8 cellular contexts compared by ENCODE assay signal in genomic region chr9:133406480-133407307, GRCh38. TPM values are rescaled to one million over a fixed set of nuclear protein-coding genes. Genes with fewer than 3 reads are reported as not detected.
DNase-seq lines count a peak whose midpoint lies in the region; ATAC-seq and TF ChIP-seq lines count a peak whose summit lies in the region.

No MANE protein-coding gene starts in this region.

- TF ChIP-seq EP300 in esophagus muscularis mucosa (IDR thresholded peaks at IDR 0.05), result no peak

- H3K4me3 ChIP-seq in GM12875 (ENCODE audit: low read depth, low read length) (no peak overlapping the region), Panc1 (ENCODE audit: low read depth in 2 of 2, low read length in 2 of 2) (no peak overlapping the region), esophagus muscularis mucosa (no peak overlapping the region)

- H3K4me1 ChIP-seq in Panc1 (ENCODE audit: control insufficient read depth, insufficient read depth, low read length) (no peaks in the 10 kb centered on the region), esophagus muscularis mucosa (peaks cover 0 to 15% (median 3%) of the 10 kb centered on the region in 4 donors)

- H3K4me1 Mint-ChIP-seq in activated T-cell treated with anti-CD3 and anti-CD28 coated beads, Interleukin-2, amount 50 U/mL, for 24 hours (ENCODE audit: low read depth), result peaks cover 18% of the 10 kb centered on the region
- peaks cover 7 to 14% of the 10 kb centered on the region in 2 donors for H3K4me1 Mint-ChIP-seq in natural killer cell treated with Interleukin-12 subunit alpha and Interleukin-12 subunit beta and Interleukin-15 and Interleukin-18, amount 100 ng/mL, for 72 hours (ENCODE audit: low read depth in 2 of 2)
- peaks cover 25% of the 10 kb centered on the region for H3K4me1 Mint-ChIP-seq in stimulated activated memory B cell treated with anti-CD40 and anti-IgM and Interleukin-4, amounts not matched to agents 10 μg/mL and 1 μg/mL and 100 μg/mL, for 72 hours

- DNase-seq in HUDEP-2 (lab: John Stamatoyannopoulos, UW; ENCODE audit: unreplicated experiment in 76 of 76) (peak in 73 of 76 experiments; percentile 21 to 86 (median 68)), Panc1 (ENCODE audit: low read depth, low spot score) (no peak), esophagus muscularis mucosa (ENCODE audit: extremely low spot score) (no peak)
- DNase-seq in activated T-cell treated with anti-CD3 and anti-CD28 coated beads, Interleukin-2, amount 50 U/mL, for 24 hours, result peak; percentile 87
- DNase-seq in natural killer cell treated with Interleukin-12 subunit alpha and Interleukin-12 subunit beta and Interleukin-15 and Interleukin-18, amount 100 ng/mL, for 72 hours (ENCODE audit: low spot score), result peak; percentile 81

- H3K36me3 ChIP-seq in Panc1 (ENCODE audit: control insufficient read depth, insufficient read depth, low read length) (no peaks in the 10 kb centered on the region; the same call in 1 of the 2 replicates), esophagus muscularis mucosa (peaks cover 32 to 97% (median 80%) of the 10 kb centered on the region in 4 donors)

- no peak overlapping the region for H3K4me3 Mint-ChIP-seq in activated T-cell treated with anti-CD3 and anti-CD28 coated beads, Interleukin-2, amount 50 U/mL, for 24 hours
- no peak overlapping the region for H3K4me3 Mint-ChIP-seq in natural killer cell treated with Interleukin-12 subunit alpha and Interleukin-12 subunit beta and Interleukin-15 and Interleukin-18, amount 100 ng/mL, for 72 hours
- H3K4me3 Mint-ChIP-seq in stimulated activated memory B cell treated with anti-CD40 and anti-IgM and Interleukin-4, amounts not matched to agents 10 μg/mL and 1 μg/mL and 100 μg/mL, for 72 hours, result no peak overlapping the region

- H3K9me3 ChIP-seq in Panc1 (ENCODE audit: control insufficient read depth, insufficient read depth, low read depth, low read length), result no peaks in the 10 kb centered on the region
- H3K9me3 ChIP-seq in esophagus muscularis mucosa, result no peaks in the 10 kb centered on the region

- BruUV-seq in Panc1 (replicated peaks; lab: Mats Ljungman, UMichigan), result no TSS peak

- no peaks in the 10 kb centered on the region for H3K27me3 Mint-ChIP-seq in activated T-cell treated with anti-CD3 and anti-CD28 coated beads, Interleukin-2, amount 50 U/mL, for 24 hours
- H3K27me3 Mint-ChIP-seq in natural killer cell treated with Interleukin-12 subunit alpha and Interleukin-12 subunit beta and Interleukin-15 and Interleukin-18, amount 100 ng/mL, for 72 hours, result no peaks in the 10 kb centered on the region
- H3K27me3 Mint-ChIP-seq in stimulated activated memory B cell treated with anti-CD40 and anti-IgM and Interleukin-4, amounts not matched to agents 10 μg/mL and 1 μg/mL and 100 μg/mL, for 72 hours, result no peaks in the 10 kb centered on the region

- H3K36me3 Mint-ChIP-seq in activated T-cell treated with anti-CD3 and anti-CD28 coated beads, Interleukin-2, amount 50 U/mL, for 24 hours (ENCODE audit: low read depth), result peaks cover 79% of the 10 kb centered on the region
- peaks cover 4% of the 10 kb centered on the region for H3K36me3 Mint-ChIP-seq in natural killer cell treated with Interleukin-12 subunit alpha and Interleukin-12 subunit beta and Interleukin-15 and Interleukin-18, amount 100 ng/mL, for 72 hours
- H3K36me3 Mint-ChIP-seq in stimulated activated memory B cell treated with anti-CD40 and anti-IgM and Interleukin-4, amounts not matched to agents 10 μg/mL and 1 μg/mL and 100 μg/mL, for 72 hours, result peaks cover 50% of the 10 kb centered on the region

- H3K27ac ChIP-seq in Panc1 (ENCODE audit: low read length), result no peak overlapping the region
- no peak overlapping the region for H3K27ac ChIP-seq in esophagus muscularis mucosa (replicated peaks in 1 of 4)

- CTCF ChIA-PET in Panc1 (lab: Charles Lee), result no interaction called here

- H3K27ac Mint-ChIP-seq in activated T-cell treated with anti-CD3 and anti-CD28 coated beads, Interleukin-2, amount 50 U/mL, for 24 hours, result peak overlapping the region; percentile 92
- H3K27ac Mint-ChIP-seq in natural killer cell treated with Interleukin-12 subunit alpha and Interleukin-12 subunit beta and Interleukin-15 and Interleukin-18, amount 100 ng/mL, for 72 hours, result peak overlapping the region in 1 of 2 donors; percentile 25
- H3K27ac Mint-ChIP-seq in stimulated activated memory B cell treated with anti-CD40 and anti-IgM and Interleukin-4, amounts not matched to agents 10 μg/mL and 1 μg/mL and 100 μg/mL, for 72 hours, result peak overlapping the region; percentile 47

- TF ChIP-seq CTCF in GM12875 (IDR thresholded peaks at IDR 0.05; ENCODE audit: borderline replicate concordance, insufficient read depth, low read depth, low read length) (peak; percentile 97), Panc1 (IDR thresholded peaks at IDR 0.05) (peak; percentile 93), esophagus muscularis mucosa (IDR thresholded peaks at IDR 0.05) (peak; percentile 81 to 95 (median 90))

- no peak for TF ChIP-seq POLR2A in esophagus muscularis mucosa (IDR thresholded peaks at IDR 0.05; ENCODE audit: low read depth)

- WGBS in esophagus muscularis mucosa, result 32% methylated on average over 13 of the region's 24 CpGs

- intact Hi-C loops in Panc1 (cut with micrococcal nuclease; ENCODE audit: unreplicated experiment) (no loop called here), esophagus muscularis mucosa (cut with DNase I) (loop anchor here (2.0 kb wide), 1 partner anchor 80 kb away; no protein-coding TSS in a partner anchor)

- no peaks in the 10 kb centered on the region for H3K27me3 ChIP-seq in Panc1 (ENCODE audit: control insufficient read depth, insufficient read depth, low read length)
- H3K27me3 ChIP-seq in esophagus muscularis mucosa, result no peaks in the 10 kb centered on the region

- in situ Hi-C loops in Panc1 (cut with HindIII; ENCODE audit: low pct_unique_long_range_greater_than_20kb, low sequenced_read_pairs), result no loop called here

- no peaks in the 10 kb centered on the region for H3K9me3 Mint-ChIP-seq in activated T-cell treated with anti-CD3 and anti-CD28 coated beads, Interleukin-2, amount 50 U/mL, for 24 hours
- H3K9me3 Mint-ChIP-seq in natural killer cell treated with Interleukin-12 subunit alpha and Interleukin-12 subunit beta and Interleukin-15 and Interleukin-18, amount 100 ng/mL, for 72 hours, result no peaks in the 10 kb centered on the region
- no peaks in the 10 kb centered on the region for H3K9me3 Mint-ChIP-seq in stimulated activated memory B cell treated with anti-CD40 and anti-IgM and Interleukin-4, amounts not matched to agents 10 μg/mL and 1 μg/mL and 100 μg/mL, for 72 hours

- ATAC-seq in Panc1 (peak; percentile 87), GM19035 (IDR thresholded peaks at IDR 0.05; ENCODE audit: unreplicated experiment) (no peak)
- peak; percentile 82 to 88 for ATAC-seq in natural killer cell treated with Interleukin-12 subunit alpha and Interleukin-12 subunit beta and Interleukin-15 and Interleukin-18, amount 100 ng/mL, for 72 hours
- peak; percentile 93 for ATAC-seq in stimulated activated memory B cell treated with anti-CD40 and anti-IgM and Interleukin-4, amounts not matched to agents 10 μg/mL and 1 μg/mL and 100 μg/mL, for 72 hours

- POLR2A ChIA-PET in Panc1 (lab: Charles Lee), result no interaction called here

RNA-seq across cellular contexts. Expression of gene REXO4, which starts 11.1 kb away (rescaled TPM):
- total RNA-seq in Panc1 (2021; ENCODE audit: unreplicated experiment), result 19.9 TPM
- polyA plus RNA-seq in Panc1 (2012; ENCODE audit: insufficient read length), result 26.9 TPM
- total RNA-seq in esophagus muscularis mucosa, result 10 to 100 TPM; 15.0 to 28.9 (median 22.4) TPM
- 10 to 100 TPM; 34.3 to 55.1 TPM for total RNA-seq in natural killer cell treated with Interleukin-12 subunit alpha and Interleukin-12 subunit beta and Interleukin-15 and Interleukin-18, amount 100 ng/mL, for 72 hours

RNA-seq across cellular contexts. Expression of gene ADAMTS13, which starts 15.5 kb away (rescaled TPM):
- 3.4 TPM for total RNA-seq in Panc1 (2021; ENCODE audit: unreplicated experiment)
- 5.7 TPM for polyA plus RNA-seq in Panc1 (2012; ENCODE audit: insufficient read length)
- total RNA-seq in esophagus muscularis mucosa, result 1 to 10 TPM; 1.3 to 1.7 (median 1.4) TPM
- total RNA-seq in natural killer cell treated with Interleukin-12 subunit alpha and Interleukin-12 subunit beta and Interleukin-15 and Interleukin-18, amount 100 ng/mL, for 72 hours, result 1 to 10 TPM in 1 of 2 donors, under 1 TPM in 1; 0.67 to 1.1 TPM

RNA-seq across cellular contexts. Expression of gene STKLD1, which starts 30.5 kb away (rescaled TPM):
- total RNA-seq in Panc1 (2021; ENCODE audit: unreplicated experiment), result 0.74 TPM
- 1.4 TPM for polyA plus RNA-seq in Panc1 (2012; ENCODE audit: insufficient read length)
- 1 to 10 TPM in 2 of 4 donors, under 1 TPM in 1, not detected in 1; 0.26 to 2.1 (median 1.0) TPM for total RNA-seq in esophagus muscularis mucosa
- total RNA-seq in natural killer cell treated with Interleukin-12 subunit alpha and Interleukin-12 subunit beta and Interleukin-15 and Interleukin-18, amount 100 ng/mL, for 72 hours, result under 1 TPM in 1 of 2 donors, not detected in 1; 0.19 TPM

RNA-seq across cellular contexts. Expression of gene SURF4, which starts 30.8 kb away (rescaled TPM):
- 149 TPM for total RNA-seq in Panc1 (2021; ENCODE audit: unreplicated experiment)
- polyA plus RNA-seq in Panc1 (2012; ENCODE audit: insufficient read length), result 197 TPM
- 100 to 1,000 TPM in 3 of 4 donors, 10 to 100 TPM in 1; 83.9 to 139 (median 127) TPM for total RNA-seq in esophagus muscularis mucosa
- 100 to 1,000 TPM; 390 to 433 TPM for total RNA-seq in natural killer cell treated with Interleukin-12 subunit alpha and Interleukin-12 subunit beta and Interleukin-15 and Interleukin-18, amount 100 ng/mL, for 72 hours

RNA-seq across cellular contexts. Expression of gene SURF2, which starts 50.3 kb away (rescaled TPM):
- total RNA-seq in Panc1 (2021; ENCODE audit: unreplicated experiment), result 19.2 TPM
- polyA plus RNA-seq in Panc1 (2012; ENCODE audit: insufficient read length), result 24.7 TPM
- 10 to 100 TPM; 16.1 to 36.4 (median 28.7) TPM for total RNA-seq in esophagus muscularis mucosa
- 10 to 100 TPM; 15.2 to 21.6 TPM for total RNA-seq in natural killer cell treated with Interleukin-12 subunit alpha and Interleukin-12 subunit beta and Interleukin-15 and Interleukin-18, amount 100 ng/mL, for 72 hours

Comparison
In these comparisons a context has a peak if more than half of its experiments do, and no peak if none do; other contexts are left out.
1. DNase-seq: peak in HUDEP-2 (73 of 76), activated T-cell treated with anti-CD3 and anti-CD28 coated beads, Interleukin-2, amount 50 U/mL, for 24 hours (single experiment) and natural killer cell treated with Interleukin-12 subunit alpha and Interleukin-12 subunit beta and Interleukin-15 and Interleukin-18, amount 100 ng/mL, for 72 hours (single experiment); none in Panc1 (single experiment) and esophagus muscularis mucosa (single experiment).
2. Peak in every context shown above with its lines, with median percentiles within 50 percentile points of each other: CTCF ChIP-seq.